ENCODE assay signal across 1 cellular context in the genomic region with DNA sequence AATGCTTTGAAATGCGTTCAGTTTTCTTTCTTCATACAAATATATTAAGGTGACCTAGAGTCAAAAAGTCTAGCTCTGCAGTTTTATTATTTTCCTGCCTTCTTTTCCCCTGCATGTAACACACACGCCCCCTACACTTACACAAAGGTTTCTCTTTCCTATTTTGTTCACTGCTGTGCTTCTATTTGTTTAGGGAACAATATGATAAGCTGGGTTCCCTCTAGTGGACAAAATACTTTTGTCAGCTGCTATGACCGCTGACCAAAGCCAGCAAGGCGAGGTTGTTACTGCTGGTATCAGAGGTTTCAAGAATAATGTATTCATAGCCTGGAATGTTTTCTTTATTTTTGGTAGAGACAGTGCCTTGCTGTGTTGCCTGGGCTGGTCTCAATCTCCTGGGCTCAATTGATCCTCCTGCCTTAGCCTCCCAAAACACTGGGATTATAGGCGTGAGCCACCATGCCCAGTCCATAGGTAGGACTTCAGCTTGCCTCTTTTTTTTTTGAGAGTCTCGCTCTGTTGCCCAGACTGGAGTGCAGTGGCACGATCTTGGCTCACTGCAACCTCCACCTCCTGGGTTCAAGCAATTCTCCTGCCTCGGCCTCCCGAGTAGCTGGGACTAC.
A peak's percentile ranks its signal among the peaks of the same experiment; 100 is the strongest.
TF ChIP-seq lines count a peak whose summit lies in the region.

No MANE protein-coding gene starts in this region.

TF ChIP-seq in HepG2, 621 proteins besides CTCF, POLR2A, EP300 and RAD21 (continued from another document and continues in another):
- TF ChIP-seq, protein P1, sequence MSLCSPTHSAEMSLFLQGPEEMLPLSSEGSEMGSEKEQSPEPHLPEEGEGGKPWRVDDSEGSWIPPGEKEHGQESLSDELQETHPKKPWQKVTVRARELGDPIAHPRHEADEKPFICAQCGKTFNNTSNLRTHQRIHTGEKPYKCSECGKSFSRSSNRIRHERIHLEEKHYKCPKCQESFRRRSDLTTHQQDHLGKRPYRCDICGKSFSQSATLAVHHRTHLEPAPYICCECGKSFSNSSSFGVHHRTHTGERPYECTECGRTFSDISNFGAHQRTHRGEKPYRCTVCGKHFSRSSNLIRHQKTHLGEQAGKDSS (CRISPR knock-in tag; IDR thresholded peaks at IDR 0.05; ENCODE audit: borderline replicate concordance, low read depth): no peak
- TF ChIP-seq, protein P2, sequence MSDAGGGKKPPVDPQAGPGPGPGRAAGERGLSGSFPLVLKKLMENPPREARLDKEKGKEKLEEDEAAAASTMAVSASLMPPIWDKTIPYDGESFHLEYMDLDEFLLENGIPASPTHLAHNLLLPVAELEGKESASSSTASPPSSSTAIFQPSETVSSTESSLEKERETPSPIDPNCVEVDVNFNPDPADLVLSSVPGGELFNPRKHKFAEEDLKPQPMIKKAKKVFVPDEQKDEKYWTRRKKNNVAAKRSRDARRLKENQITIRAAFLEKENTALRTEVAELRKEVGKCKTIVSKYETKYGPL (CRISPR knock-in tag; IDR thresholded peaks at IDR 0.05): no peak
- no peak for TF ChIP-seq CREB1 (IDR thresholded peaks at IDR 0.05)
- peak; percentile 49; the same call in 1 of the 2 replicates for TF ChIP-seq CREB1 (CRISPR knock-in tag; IDR thresholded peaks at IDR 0.05)
- TF ChIP-seq THAP11 (CRISPR knock-in tag; IDR thresholded peaks at IDR 0.05): peak; percentile 78
- no peak for TF ChIP-seq ZNF12 (CRISPR knock-in tag; IDR thresholded peaks at IDR 0.05)
- no peak for TF ChIP-seq ZNF572 (CRISPR knock-in tag; IDR thresholded peaks at IDR 0.05)
- TF ChIP-seq SIX1 (CRISPR knock-in tag; IDR thresholded peaks at IDR 0.05; ENCODE audit: borderline replicate concordance): peak; percentile 35; the same call in 1 of the 2 replicates
- 0 out of 2 replicates have a peak, but pooled peaks have one; percentile 33 for TF ChIP-seq ZNF280D (CRISPR knock-in tag; IDR thresholded peaks at IDR 0.05)
- TF ChIP-seq, protein P3, sequence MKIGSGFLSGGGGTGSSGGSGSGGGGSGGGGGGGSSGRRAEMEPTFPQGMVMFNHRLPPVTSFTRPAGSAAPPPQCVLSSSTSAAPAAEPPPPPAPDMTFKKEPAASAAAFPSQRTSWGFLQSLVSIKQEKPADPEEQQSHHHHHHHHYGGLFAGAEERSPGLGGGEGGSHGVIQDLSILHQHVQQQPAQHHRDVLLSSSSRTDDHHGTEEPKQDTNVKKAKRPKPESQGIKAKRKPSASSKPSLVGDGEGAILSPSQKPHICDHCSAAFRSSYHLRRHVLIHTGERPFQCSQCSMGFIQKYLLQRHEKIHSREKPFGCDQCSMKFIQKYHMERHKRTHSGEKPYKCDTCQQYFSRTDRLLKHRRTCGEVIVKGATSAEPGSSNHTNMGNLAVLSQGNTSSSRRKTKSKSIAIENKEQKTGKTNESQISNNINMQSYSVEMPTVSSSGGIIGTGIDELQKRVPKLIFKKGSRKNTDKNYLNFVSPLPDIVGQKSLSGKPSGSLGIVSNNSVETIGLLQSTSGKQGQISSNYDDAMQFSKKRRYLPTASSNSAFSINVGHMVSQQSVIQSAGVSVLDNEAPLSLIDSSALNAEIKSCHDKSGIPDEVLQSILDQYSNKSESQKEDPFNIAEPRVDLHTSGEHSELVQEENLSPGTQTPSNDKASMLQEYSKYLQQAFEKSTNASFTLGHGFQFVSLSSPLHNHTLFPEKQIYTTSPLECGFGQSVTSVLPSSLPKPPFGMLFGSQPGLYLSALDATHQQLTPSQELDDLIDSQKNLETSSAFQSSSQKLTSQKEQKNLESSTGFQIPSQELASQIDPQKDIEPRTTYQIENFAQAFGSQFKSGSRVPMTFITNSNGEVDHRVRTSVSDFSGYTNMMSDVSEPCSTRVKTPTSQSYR (CRISPR knock-in tag; IDR thresholded peaks at IDR 0.05; ENCODE audit: borderline replicate concordance): no peak
- TF ChIP-seq, protein P4, sequence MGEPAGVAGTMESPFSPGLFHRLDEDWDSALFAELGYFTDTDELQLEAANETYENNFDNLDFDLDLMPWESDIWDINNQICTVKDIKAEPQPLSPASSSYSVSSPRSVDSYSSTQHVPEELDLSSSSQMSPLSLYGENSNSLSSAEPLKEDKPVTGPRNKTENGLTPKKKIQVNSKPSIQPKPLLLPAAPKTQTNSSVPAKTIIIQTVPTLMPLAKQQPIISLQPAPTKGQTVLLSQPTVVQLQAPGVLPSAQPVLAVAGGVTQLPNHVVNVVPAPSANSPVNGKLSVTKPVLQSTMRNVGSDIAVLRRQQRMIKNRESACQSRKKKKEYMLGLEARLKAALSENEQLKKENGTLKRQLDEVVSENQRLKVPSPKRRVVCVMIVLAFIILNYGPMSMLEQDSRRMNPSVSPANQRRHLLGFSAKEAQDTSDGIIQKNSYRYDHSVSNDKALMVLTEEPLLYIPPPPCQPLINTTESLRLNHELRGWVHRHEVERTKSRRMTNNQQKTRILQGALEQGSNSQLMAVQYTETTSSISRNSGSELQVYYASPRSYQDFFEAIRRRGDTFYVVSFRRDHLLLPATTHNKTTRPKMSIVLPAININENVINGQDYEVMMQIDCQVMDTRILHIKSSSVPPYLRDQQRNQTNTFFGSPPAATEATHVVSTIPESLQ (CRISPR knock-in tag; conservative IDR thresholded peaks at IDR 0.05): no peak
- peak; percentile 89 for TF ChIP-seq ARID3A (IDR thresholded peaks at IDR 0.05; ENCODE audit: low read depth, low read length)
- TF ChIP-seq ZFY (CRISPR knock-in tag; IDR thresholded peaks at IDR 0.05): no peak
- TF ChIP-seq, protein P5, sequence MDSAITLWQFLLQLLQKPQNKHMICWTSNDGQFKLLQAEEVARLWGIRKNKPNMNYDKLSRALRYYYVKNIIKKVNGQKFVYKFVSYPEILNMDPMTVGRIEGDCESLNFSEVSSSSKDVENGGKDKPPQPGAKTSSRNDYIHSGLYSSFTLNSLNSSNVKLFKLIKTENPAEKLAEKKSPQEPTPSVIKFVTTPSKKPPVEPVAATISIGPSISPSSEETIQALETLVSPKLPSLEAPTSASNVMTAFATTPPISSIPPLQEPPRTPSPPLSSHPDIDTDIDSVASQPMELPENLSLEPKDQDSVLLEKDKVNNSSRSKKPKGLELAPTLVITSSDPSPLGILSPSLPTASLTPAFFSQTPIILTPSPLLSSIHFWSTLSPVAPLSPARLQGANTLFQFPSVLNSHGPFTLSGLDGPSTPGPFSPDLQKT (CRISPR knock-in tag; IDR thresholded peaks at IDR 0.05; ENCODE audit: borderline replicate concordance): no peak
- TF ChIP-seq, protein P6, sequence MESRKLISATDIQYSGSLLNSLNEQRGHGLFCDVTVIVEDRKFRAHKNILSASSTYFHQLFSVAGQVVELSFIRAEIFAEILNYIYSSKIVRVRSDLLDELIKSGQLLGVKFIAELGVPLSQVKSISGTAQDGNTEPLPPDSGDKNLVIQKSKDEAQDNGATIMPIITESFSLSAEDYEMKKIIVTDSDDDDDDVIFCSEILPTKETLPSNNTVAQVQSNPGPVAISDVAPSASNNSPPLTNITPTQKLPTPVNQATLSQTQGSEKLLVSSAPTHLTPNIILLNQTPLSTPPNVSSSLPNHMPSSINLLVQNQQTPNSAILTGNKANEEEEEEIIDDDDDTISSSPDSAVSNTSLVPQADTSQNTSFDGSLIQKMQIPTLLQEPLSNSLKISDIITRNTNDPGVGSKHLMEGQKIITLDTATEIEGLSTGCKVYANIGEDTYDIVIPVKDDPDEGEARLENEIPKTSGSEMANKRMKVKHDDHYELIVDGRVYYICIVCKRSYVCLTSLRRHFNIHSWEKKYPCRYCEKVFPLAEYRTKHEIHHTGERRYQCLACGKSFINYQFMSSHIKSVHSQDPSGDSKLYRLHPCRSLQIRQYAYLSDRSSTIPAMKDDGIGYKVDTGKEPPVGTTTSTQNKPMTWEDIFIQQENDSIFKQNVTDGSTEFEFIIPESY (CRISPR knock-in tag; IDR thresholded peaks at IDR 0.05): peak; percentile 57; the same call in 1 of the 2 replicates
- TF ChIP-seq ZNF616 (CRISPR knock-in tag; IDR thresholded peaks at IDR 0.05; ENCODE audit: low read depth): no peak
- TF ChIP-seq ZFP91 (CRISPR knock-in tag; IDR thresholded peaks at IDR 0.05; ENCODE audit: borderline replicate concordance): no peak
- no peak for TF ChIP-seq CAMTA2 (CRISPR knock-in tag; IDR thresholded peaks at IDR 0.05; ENCODE audit: borderline replicate concordance)
- no peak for TF ChIP-seq ARNT2 (CRISPR knock-in tag; IDR thresholded peaks at IDR 0.05; ENCODE audit: low read depth)
- TF ChIP-seq ZNF296 (CRISPR knock-in tag; conservative IDR thresholded peaks at IDR 0.05): no peak
- no peak for TF ChIP-seq ZNF598 (CRISPR knock-in tag; IDR thresholded peaks at IDR 0.05; ENCODE audit: borderline replicate concordance)
- TF ChIP-seq NFATC3 (CRISPR knock-in tag; IDR thresholded peaks at IDR 0.05): no peak
- no peak for TF ChIP-seq ZSCAN25 (CRISPR knock-in tag; IDR thresholded peaks at IDR 0.05)
- no peak for TF ChIP-seq FIP1L1 (IDR thresholded peaks at IDR 0.05; ENCODE audit: borderline replicate concordance, insufficient read depth, low read depth, low read length)
- TF ChIP-seq, protein P7, sequence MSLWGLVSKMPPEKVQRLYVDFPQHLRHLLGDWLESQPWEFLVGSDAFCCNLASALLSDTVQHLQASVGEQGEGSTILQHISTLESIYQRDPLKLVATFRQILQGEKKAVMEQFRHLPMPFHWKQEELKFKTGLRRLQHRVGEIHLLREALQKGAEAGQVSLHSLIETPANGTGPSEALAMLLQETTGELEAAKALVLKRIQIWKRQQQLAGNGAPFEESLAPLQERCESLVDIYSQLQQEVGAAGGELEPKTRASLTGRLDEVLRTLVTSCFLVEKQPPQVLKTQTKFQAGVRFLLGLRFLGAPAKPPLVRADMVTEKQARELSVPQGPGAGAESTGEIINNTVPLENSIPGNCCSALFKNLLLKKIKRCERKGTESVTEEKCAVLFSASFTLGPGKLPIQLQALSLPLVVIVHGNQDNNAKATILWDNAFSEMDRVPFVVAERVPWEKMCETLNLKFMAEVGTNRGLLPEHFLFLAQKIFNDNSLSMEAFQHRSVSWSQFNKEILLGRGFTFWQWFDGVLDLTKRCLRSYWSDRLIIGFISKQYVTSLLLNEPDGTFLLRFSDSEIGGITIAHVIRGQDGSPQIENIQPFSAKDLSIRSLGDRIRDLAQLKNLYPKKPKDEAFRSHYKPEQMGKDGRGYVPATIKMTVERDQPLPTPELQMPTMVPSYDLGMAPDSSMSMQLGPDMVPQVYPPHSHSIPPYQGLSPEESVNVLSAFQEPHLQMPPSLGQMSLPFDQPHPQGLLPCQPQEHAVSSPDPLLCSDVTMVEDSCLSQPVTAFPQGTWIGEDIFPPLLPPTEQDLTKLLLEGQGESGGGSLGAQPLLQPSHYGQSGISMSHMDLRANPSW (CRISPR knock-in tag; IDR thresholded peaks at IDR 0.05; ENCODE audit: borderline replicate concordance): no peak
- TF ChIP-seq ZBTB42 (CRISPR knock-in tag; IDR thresholded peaks at IDR 0.05): no peak
- TF ChIP-seq GLI4 (CRISPR knock-in tag; IDR thresholded peaks at IDR 0.05; ENCODE audit: borderline replicate concordance): no peak
- TF ChIP-seq SIN3A (IDR thresholded peaks at IDR 0.05; ENCODE audit: borderline replicate concordance, low read depth, low read length): no peak
- TF ChIP-seq, protein P8, sequence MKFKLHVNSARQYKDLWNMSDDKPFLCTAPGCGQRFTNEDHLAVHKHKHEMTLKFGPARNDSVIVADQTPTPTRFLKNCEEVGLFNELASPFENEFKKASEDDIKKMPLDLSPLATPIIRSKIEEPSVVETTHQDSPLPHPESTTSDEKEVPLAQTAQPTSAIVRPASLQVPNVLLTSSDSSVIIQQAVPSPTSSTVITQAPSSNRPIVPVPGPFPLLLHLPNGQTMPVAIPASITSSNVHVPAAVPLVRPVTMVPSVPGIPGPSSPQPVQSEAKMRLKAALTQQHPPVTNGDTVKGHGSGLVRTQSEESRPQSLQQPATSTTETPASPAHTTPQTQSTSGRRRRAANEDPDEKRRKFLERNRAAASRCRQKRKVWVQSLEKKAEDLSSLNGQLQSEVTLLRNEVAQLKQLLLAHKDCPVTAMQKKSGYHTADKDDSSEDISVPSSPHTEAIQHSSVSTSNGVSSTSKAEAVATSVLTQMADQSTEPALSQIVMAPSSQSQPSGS (CRISPR knock-in tag; IDR thresholded peaks at IDR 0.05): no peak
- TF ChIP-seq ZNF614 (CRISPR knock-in tag; IDR thresholded peaks at IDR 0.05; ENCODE audit: borderline replicate concordance): no peak
